Comparison of ENCODE assay signal across 1 cellular context in genomic region chr15:41517895-41518449, GRCh38.
TF ChIP-seq lines count a peak whose summit lies in the region.

No MANE protein-coding gene starts in this region.

TF ChIP-seq in HepG2, 621 proteins besides CTCF, POLR2A, EP300 and RAD21 (continues in another document):
- TF ChIP-seq CREM (IDR thresholded peaks at IDR 0.05) (peak; percentile 50; the same call in 1 of the 2 replicates), CREM (CRISPR knock-in tag; IDR thresholded peaks at IDR 0.05) (no peak), HOXA3 (CRISPR knock-in tag; IDR thresholded peaks at IDR 0.05) (peak; percentile 21; the same call in 1 of the 2 replicates), FOXA3 (CRISPR knock-in tag; IDR thresholded peaks at IDR 0.05) (0 out of 2 replicates have a peak, but pooled peaks have one; percentile 10), FOXA1 (IDR thresholded peaks at IDR 0.05) (no peak), FOXA1 (CRISPR knock-in tag; IDR thresholded peaks at IDR 0.05) (peak; percentile 6; the same call in 1 of the 2 replicates), PAXIP1 (CRISPR knock-in tag; conservative IDR thresholded peaks at IDR 0.05) (peak; percentile 74), ZBTB38 (CRISPR knock-in tag; IDR thresholded peaks at IDR 0.05) (0 out of 2 replicates have a peak, but pooled peaks have one; percentile 12), HDAC2 (CRISPR knock-in tag; IDR thresholded peaks at IDR 0.05) (0 out of 2 replicates have a peak, but pooled peaks have one; percentile 17), GABPB1 (CRISPR knock-in tag; IDR thresholded peaks at IDR 0.05) (peak; percentile 43; the same call in 1 of the 2 replicates), TFE3 (CRISPR knock-in tag; IDR thresholded peaks at IDR 0.05) (peak; percentile 59; the same call in 1 of the 2 replicates), ZNF280B (CRISPR knock-in tag; IDR thresholded peaks at IDR 0.05; ENCODE audit: borderline replicate concordance) (peak; percentile 29; the same call in 1 of the 2 replicates), CREB1 (IDR thresholded peaks at IDR 0.05) (peak; percentile 56), CREB1 (CRISPR knock-in tag; IDR thresholded peaks at IDR 0.05) (no peak), GABPA (IDR thresholded peaks at IDR 0.05; ENCODE audit: low read depth, low read length) (no peak), GABPA (CRISPR knock-in tag; IDR thresholded peaks at IDR 0.05; ENCODE audit: low read depth) (peak; percentile 75), SKI (IDR thresholded peaks at IDR 0.05; ENCODE audit: partially characterized antibody) (no peak), KDM6A (CRISPR knock-in tag; IDR thresholded peaks at IDR 0.05; ENCODE audit: low read depth) (0 out of 2 replicates have a peak, but pooled peaks have one; percentile 24), ZFX (CRISPR knock-in tag; IDR thresholded peaks at IDR 0.05; ENCODE audit: low read depth) (peak; percentile 16; the same call in 1 of the 2 replicates), RARA (CRISPR knock-in tag; IDR thresholded peaks at IDR 0.05) (0 out of 2 replicates have a peak, but pooled peaks have one; percentile 14), SALL1 (CRISPR knock-in tag; IDR thresholded peaks at IDR 0.05) (peak; percentile 52; the same call in 1 of the 2 replicates), ZBTB20 (CRISPR knock-in tag; IDR thresholded peaks at IDR 0.05; ENCODE audit: borderline replicate concordance, low read depth) (peak; percentile 93; the same call in 1 of the 2 replicates), ZNF614 (CRISPR knock-in tag; IDR thresholded peaks at IDR 0.05; ENCODE audit: borderline replicate concordance) (0 out of 2 replicates have a peak, but pooled peaks have one; percentile 22), HNF4G (IDR thresholded peaks at IDR 0.05; ENCODE audit: borderline replicate concordance, low read depth, low read length) (0 out of 2 replicates have a peak, but pooled peaks have one; percentile 16), HNF4G (CRISPR knock-in tag; IDR thresholded peaks at IDR 0.05; ENCODE audit: borderline replicate concordance, low read depth) (0 out of 2 replicates have a peak, but pooled peaks have one; percentile 56), NCOR1 (IDR thresholded peaks at IDR 0.05; ENCODE audit: borderline replicate concordance, low read length) (0 out of 2 replicates have a peak, but pooled peaks have one; percentile 42), SP5 (CRISPR knock-in tag; IDR thresholded peaks at IDR 0.05; ENCODE audit: borderline replicate concordance, low read depth) (no peak), ZFP91 (CRISPR knock-in tag; IDR thresholded peaks at IDR 0.05; ENCODE audit: borderline replicate concordance) (0 out of 2 replicates have a peak, but pooled peaks have one; percentile 30)
- TF ChIP-seq, protein P1, sequence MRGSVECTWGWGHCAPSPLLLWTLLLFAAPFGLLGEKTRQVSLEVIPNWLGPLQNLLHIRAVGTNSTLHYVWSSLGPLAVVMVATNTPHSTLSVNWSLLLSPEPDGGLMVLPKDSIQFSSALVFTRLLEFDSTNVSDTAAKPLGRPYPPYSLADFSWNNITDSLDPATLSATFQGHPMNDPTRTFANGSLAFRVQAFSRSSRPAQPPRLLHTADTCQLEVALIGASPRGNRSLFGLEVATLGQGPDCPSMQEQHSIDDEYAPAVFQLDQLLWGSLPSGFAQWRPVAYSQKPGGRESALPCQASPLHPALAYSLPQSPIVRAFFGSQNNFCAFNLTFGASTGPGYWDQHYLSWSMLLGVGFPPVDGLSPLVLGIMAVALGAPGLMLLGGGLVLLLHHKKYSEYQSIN (CRISPR knock-in tag; IDR thresholded peaks at IDR 0.05; ENCODE audit: borderline replicate concordance) = no peak
- TF ChIP-seq, protein P2, sequence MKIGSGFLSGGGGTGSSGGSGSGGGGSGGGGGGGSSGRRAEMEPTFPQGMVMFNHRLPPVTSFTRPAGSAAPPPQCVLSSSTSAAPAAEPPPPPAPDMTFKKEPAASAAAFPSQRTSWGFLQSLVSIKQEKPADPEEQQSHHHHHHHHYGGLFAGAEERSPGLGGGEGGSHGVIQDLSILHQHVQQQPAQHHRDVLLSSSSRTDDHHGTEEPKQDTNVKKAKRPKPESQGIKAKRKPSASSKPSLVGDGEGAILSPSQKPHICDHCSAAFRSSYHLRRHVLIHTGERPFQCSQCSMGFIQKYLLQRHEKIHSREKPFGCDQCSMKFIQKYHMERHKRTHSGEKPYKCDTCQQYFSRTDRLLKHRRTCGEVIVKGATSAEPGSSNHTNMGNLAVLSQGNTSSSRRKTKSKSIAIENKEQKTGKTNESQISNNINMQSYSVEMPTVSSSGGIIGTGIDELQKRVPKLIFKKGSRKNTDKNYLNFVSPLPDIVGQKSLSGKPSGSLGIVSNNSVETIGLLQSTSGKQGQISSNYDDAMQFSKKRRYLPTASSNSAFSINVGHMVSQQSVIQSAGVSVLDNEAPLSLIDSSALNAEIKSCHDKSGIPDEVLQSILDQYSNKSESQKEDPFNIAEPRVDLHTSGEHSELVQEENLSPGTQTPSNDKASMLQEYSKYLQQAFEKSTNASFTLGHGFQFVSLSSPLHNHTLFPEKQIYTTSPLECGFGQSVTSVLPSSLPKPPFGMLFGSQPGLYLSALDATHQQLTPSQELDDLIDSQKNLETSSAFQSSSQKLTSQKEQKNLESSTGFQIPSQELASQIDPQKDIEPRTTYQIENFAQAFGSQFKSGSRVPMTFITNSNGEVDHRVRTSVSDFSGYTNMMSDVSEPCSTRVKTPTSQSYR (CRISPR knock-in tag; IDR thresholded peaks at IDR 0.05; ENCODE audit: borderline replicate concordance) = peak; percentile 91
- TF ChIP-seq, protein P3, sequence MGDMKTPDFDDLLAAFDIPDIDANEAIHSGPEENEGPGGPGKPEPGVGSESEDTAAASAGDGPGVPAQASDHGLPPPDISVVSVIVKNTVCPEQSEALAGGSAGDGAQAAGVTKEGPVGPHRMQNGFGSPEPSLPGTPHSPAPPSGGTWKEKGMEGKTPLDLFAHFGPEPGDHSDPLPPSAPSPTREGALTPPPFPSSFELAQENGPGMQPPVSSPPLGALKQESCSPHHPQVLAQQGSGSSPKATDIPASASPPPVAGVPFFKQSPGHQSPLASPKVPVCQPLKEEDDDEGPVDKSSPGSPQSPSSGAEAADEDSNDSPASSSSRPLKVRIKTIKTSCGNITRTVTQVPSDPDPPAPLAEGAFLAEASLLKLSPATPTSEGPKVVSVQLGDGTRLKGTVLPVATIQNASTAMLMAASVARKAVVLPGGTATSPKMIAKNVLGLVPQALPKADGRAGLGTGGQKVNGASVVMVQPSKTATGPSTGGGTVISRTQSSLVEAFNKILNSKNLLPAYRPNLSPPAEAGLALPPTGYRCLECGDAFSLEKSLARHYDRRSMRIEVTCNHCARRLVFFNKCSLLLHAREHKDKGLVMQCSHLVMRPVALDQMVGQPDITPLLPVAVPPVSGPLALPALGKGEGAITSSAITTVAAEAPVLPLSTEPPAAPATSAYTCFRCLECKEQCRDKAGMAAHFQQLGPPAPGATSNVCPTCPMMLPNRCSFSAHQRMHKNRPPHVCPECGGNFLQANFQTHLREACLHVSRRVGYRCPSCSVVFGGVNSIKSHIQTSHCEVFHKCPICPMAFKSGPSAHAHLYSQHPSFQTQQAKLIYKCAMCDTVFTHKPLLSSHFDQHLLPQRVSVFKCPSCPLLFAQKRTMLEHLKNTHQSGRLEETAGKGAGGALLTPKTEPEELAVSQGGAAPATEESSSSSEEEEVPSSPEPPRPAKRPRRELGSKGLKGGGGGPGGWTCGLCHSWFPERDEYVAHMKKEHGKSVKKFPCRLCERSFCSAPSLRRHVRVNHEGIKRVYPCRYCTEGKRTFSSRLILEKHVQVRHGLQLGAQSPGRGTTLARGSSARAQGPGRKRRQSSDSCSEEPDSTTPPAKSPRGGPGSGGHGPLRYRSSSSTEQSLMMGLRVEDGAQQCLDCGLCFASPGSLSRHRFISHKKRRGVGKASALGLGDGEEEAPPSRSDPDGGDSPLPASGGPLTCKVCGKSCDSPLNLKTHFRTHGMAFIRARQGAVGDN (CRISPR knock-in tag; IDR thresholded peaks at IDR 0.05) = peak; percentile 69
- TF ChIP-seq, protein P4, sequence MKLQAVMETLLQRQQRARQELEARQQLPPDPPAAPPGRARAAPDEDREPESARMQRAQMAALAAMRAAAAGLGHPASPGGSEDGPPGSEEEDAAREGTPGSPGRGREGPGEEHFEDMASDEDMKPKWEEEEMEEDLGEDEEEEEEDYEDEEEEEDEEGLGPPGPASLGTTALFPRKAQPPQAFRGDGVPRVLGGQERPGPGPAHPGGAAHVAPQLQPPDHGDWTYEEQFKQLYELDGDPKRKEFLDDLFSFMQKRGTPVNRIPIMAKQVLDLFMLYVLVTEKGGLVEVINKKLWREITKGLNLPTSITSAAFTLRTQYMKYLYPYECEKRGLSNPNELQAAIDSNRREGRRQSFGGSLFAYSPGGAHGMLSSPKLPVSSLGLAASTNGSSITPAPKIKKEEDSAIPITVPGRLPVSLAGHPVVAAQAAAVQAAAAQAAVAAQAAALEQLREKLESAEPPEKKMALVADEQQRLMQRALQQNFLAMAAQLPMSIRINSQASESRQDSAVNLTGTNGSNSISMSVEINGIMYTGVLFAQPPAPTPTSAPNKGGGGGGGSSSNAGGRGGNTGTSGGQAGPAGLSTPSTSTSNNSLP (IDR thresholded peaks at IDR 0.05; ENCODE audit: low read depth, low read length) = peak; percentile 61; the same call in 1 of the 2 replicates
